Comparison of ENCODE assay signal across 9 cellular contexts in the genomic region with DNA sequence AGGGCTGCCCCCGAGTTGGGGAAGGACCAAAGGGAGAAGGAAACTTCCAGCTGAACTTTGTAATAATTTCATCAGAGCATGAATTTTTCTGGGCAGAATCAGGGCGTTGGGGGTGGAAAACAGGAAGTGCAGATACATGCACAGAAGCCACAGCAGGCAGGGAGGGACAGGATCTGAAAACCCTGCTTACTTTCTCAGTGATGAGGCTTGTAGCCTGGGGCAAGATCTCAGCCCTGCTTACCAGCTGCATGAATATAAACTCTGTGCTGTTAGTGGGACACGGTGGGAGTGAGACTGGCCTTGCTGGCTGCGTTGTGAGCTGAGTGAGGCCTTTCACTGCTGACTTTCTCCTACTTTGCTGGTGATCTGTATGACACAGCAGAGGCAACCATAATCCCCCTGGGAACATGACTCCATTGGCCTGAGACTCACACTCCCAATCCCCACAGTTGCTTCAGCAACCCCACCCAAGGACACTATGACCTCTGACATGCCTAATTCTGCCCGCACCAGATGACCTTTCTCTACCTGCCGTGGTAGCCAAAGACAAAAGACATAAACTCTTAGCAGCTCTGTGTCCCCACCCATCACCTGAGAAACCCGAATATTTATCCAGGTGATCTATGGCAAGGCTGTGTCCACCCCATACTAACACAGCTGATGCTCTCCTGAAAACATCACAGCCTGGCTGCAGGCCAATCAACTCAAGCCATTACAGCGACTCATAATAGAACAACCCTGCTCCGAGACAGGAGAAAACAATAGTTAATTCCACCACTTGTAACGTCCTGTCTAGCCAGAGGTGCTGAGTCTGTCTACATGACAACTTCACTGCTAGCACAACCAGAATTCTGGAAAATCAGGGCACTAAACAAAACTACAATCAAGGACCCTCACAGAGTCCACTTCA.
DNase-seq lines count a peak whose midpoint lies in the region; ATAC-seq, FAIRE-seq and TF ChIP-seq lines count a peak whose summit lies in the region.
"Had no signal": no experiment of that assay in that cellular context is flagged by ENCODE, and none has a peak within 500 bp of the region (broad histone marks: within the 10 kb centered on the region; RNA-seq: fewer than 3 reads in every experiment).

No MANE protein-coding gene starts in this region.

- ATAC-seq in HG03354 (IDR thresholded peaks at IDR 0.05; ENCODE audit: poor library complexity, severe bottlenecking, unreplicated experiment) (peak; percentile 74), GM21619 (IDR thresholded peaks at IDR 0.05; ENCODE audit: unreplicated experiment) (no peak)

- no peak overlapping the region for H3K27ac ChIP-seq in suprapubic skin

- FAIRE-seq in GM12892 (lab: Jason Lieb, UNC): peak; percentile 70
- FAIRE-seq: endothelial cell of umbilical vein had no signal

- H3K4me3 ChIP-seq in kidney epithelial cell (ENCODE audit: low read depth, low read length): no peak overlapping the region
- no peak overlapping the region for H3K4me3 ChIP-seq in suprapubic skin

- TF ChIP-seq POLR2A in GM12892 (IDR thresholded peaks at IDR 0.05; ENCODE audit: low read depth, low read length) (no peak), suprapubic skin (IDR thresholded peaks at IDR 0.05) (no peak)

- DNase-seq in GM12892 (ENCODE audit: insufficient read length): no peak
- DNase-seq in SKM-1 (lab: John Stamatoyannopoulos, UW; ENCODE audit: unreplicated experiment): peak; percentile 34
- peak; percentile 12 for DNase-seq in kidney epithelial cell (ENCODE audit: low read depth)
- DNase-seq in medulla oblongata (ENCODE audit: extremely low spot score): no peak
- no peak for DNase-seq in suprapubic skin (ENCODE audit: low spot score in 2 of 2)
- no peak for DNase-seq in NCI-H2107 treated with DMSO at 0.1 percent for 48 hours (lab: John Stamatoyannopoulos, UW; ENCODE audit: unreplicated experiment)

- TF ChIP-seq CTCF in kidney epithelial cell (IDR thresholded peaks at IDR 0.05; ENCODE audit: insufficient read depth, low read length, poor library complexity, severe bottlenecking): no peak
- TF ChIP-seq CTCF in suprapubic skin (IDR thresholded peaks at IDR 0.05): no peak

- WGBS in suprapubic skin: 39% methylated on average over 8 of the region's 10 CpGs

- H3K36me3 ChIP-seq in kidney epithelial cell (ENCODE audit: control insufficient read depth, insufficient read depth, low read length): no peaks in the 10 kb centered on the region
- no peaks in the 10 kb centered on the region for H3K36me3 ChIP-seq in suprapubic skin

- H3K9me3 ChIP-seq in suprapubic skin: peaks cover 7% of the 10 kb centered on the region

- H3K4me1 ChIP-seq in suprapubic skin: no peaks in the 10 kb centered on the region

- H3K27me3 ChIP-seq in kidney epithelial cell (ENCODE audit: control insufficient read depth, insufficient read depth, low read length) (no peaks in the 10 kb centered on the region), suprapubic skin (no peaks in the 10 kb centered on the region)

- no peak for TF ChIP-seq EP300 in suprapubic skin (IDR thresholded peaks at IDR 0.05)

Comparison
In these comparisons a context has a peak if more than half of its experiments do, and no peak if none do; other contexts are left out.
1. DNase-seq: peak in SKM-1 (single experiment) and kidney epithelial cell (single experiment); none in GM12892 (single experiment), medulla oblongata (single experiment), suprapubic skin (0 of 2) and NCI-H2107 treated with DMSO at 0.1 percent for 48 hours (single experiment).